ENCODE assay signal across 8 cellular contexts in the genomic region with DNA sequence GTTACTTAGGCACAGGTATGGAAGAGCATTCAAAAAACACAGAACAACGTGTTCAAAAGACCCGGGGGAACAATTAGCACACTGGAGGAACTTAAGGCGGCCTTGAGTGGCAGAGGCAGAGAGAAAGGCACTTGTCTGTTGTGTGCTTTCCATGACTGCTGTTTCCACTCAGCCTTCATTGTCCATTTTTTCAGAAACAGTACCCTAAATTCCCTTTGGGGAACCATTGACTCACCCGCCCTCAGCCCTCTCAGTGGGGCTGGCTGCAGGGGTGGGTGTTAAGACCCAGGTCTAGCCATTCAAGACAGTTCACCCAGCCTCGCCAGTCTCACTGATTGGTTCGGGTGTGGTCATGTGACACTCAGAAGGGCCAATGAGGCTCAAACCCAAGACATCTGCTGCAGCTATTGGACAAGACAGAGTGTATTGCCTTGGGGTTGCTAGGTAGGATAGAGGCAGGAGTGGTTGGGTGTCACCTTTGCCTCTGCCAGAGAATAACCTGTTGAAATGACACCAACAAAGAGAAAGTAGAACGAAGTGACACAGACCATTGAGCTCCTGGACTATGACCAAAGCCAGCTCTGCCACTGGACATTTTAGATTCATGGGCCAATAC. TPM values are rescaled to one million over a fixed set of nuclear protein-coding genes. Genes with fewer than 3 reads are reported as not detected.
DNase-seq lines count a peak whose midpoint lies in the region; ATAC-seq lines count a peak whose summit lies in the region.

No MANE protein-coding gene starts in this region.

- in situ Hi-C loops in Caki2 (cut with HindIII; ENCODE audit: low pct_unique_long_range_greater_than_20kb, low sequenced_read_pairs): no loop called here

- peaks cover 10 to 12% of the 10 kb centered on the region in 2 donors for H3K4me1 Mint-ChIP-seq in immature natural killer cell

- H3K27me3 Mint-ChIP-seq in immature natural killer cell (ENCODE audit: low read depth in 3 of 3): peaks cover 0 to 6% (median 3%) of the 10 kb centered on the region in 3 donors

- no peak overlapping the region for H3K4me3 Mint-ChIP-seq in immature natural killer cell

- H3K36me3 Mint-ChIP-seq in immature natural killer cell: peaks cover 0 to 8% (median 0%) of the 10 kb centered on the region in 3 donors

- H3K9me3 Mint-ChIP-seq in immature natural killer cell: no peaks in the 10 kb centered on the region

- ATAC-seq in GM18907 (IDR thresholded peaks at IDR 0.05; ENCODE audit: unreplicated experiment) (peak; percentile 99), HG02943 (IDR thresholded peaks at IDR 0.05; ENCODE audit: low read depth, unreplicated experiment) (peak; percentile 86)

- peak; percentile 83 for DNase-seq in Caki2 (ENCODE audit: low read depth)
- peak; percentile 60 for DNase-seq in NCI-H2107 (lab: John Stamatoyannopoulos, UW)
- peak; percentile 39 to 44 for DNase-seq in activated CD4-positive, alpha-beta T cell treated with anti-CD3 and anti-CD28 coated beads, Interleukin-2, amount 50 U/mL, for 48 hours
- DNase-seq in immature natural killer cell: peak; percentile 3 to 22 (median 10)
- DNase-seq in anterior cingulate cortex (lab: John Stamatoyannopoulos, UW): no peak
- DNase-seq in cerebellum (ENCODE audit: low spot score): no peak

- H3K27ac Mint-ChIP-seq in immature natural killer cell: no peak overlapping the region

RNA-seq across cellular contexts. Expression of gene CEP20, which starts 19.6 kb away (rescaled TPM):
- total RNA-seq in Caki2 (2014; rRNA removed; shearing (Covaris generic); ENCODE audit: low replicate concordance): 121 and 130 TPM in 2 replicates
- polyA plus RNA-seq in immature natural killer cell: 10 to 100 TPM; 32.2 to 41.9 (median 35.8) TPM
- total RNA-seq in cerebellum: 20.7 TPM

RNA-seq across cellular contexts. Expression of gene ABCC1, which starts 41.4 kb away (rescaled TPM):
- 42.8 and 51.5 TPM in 2 replicates for total RNA-seq in Caki2 (2014; rRNA removed; shearing (Covaris generic); ENCODE audit: low replicate concordance)
- 1 to 10 TPM; 2.3 to 3.6 (median 2.3) TPM for polyA plus RNA-seq in immature natural killer cell
- 12.5 TPM for total RNA-seq in cerebellum

RNA-seq across cellular contexts. Expression of gene MYH11, which starts 51.1 kb away (rescaled TPM):
- total RNA-seq in Caki2 (2014; rRNA removed; shearing (Covaris generic); ENCODE audit: low replicate concordance): not detected in 2 replicates
- 1 to 10 TPM in 1 of 3 donors, under 1 TPM in 1, not detected in 1; 0.32 to 1.6 TPM for polyA plus RNA-seq in immature natural killer cell
- total RNA-seq in cerebellum: 3.5 TPM

Comparison
In these comparisons a context has a peak if more than half of its experiments do, and no peak if none do; other contexts are left out.
1. DNase-seq: peak in Caki2 (single experiment), NCI-H2107 (single experiment), activated CD4-positive, alpha-beta T cell treated with anti-CD3 and anti-CD28 coated beads, Interleukin-2, amount 50 U/mL, for 48 hours (2 of 2) and immature natural killer cell (3 of 3); none in anterior cingulate cortex (0 of 58) and cerebellum (single experiment).